8 cellular contexts compared by ENCODE assay signal in the genomic region with DNA sequence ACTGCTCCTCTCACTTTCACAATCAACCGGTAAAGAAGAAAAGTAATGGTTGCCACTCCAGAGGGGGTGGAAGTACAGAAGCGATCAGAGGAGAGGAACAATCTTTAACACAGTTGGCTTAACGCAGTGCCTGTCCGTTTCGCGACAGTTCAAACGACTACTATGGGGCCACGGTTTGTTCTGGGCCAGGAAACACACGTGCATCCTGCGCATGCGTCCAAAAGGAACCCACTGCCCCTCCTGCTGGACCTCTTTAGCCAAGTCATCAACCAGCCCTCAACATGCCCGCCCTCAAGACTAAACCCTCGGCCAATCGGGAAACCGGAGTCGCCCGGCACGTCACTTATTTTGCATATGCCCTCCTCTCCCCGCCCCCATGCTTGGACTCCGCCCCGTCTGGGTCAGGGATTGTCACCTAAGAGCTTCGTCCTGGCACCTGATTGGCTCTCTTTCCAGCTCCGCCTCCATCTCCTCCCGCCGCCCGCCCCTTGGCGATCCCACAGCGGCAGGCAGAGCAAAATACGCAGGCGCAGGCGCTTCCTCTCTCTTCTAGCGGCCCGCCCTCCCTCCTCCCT. TPM values are rescaled to one million over a fixed set of nuclear protein-coding genes. Genes with fewer than 3 reads are reported as not detected.
DNase-seq lines count a peak whose midpoint lies in the region; ATAC-seq and TF ChIP-seq lines count a peak whose summit lies in the region.

No MANE protein-coding gene starts in this region.

- intact Hi-C loops in upper lobe of right lung (cut with DNase I): no loop called here

- H3K79me2 ChIP-seq in parathyroid adenoma: peaks cover 24% of the 10 kb centered on the region

- TF ChIP-seq CTCF in parathyroid adenoma (IDR thresholded peaks at IDR 0.05) (peak; percentile 32), upper lobe of right lung (IDR thresholded peaks at IDR 0.05) (peak; percentile 29)

- H3K27ac ChIP-seq in parathyroid adenoma (peak overlapping the region; percentile 90), upper lobe of right lung (peak overlapping the region; percentile 91)

- DNase-seq in H7 (peak; percentile 92), NAMALWA (ENCODE audit: low spot score) (peak; percentile 100), glomerular endothelial cell (ENCODE audit: extremely low read depth, low read depth, low spot score) (peak; percentile 99), upper lobe of right lung (peak; percentile 100), SIG-M5 treated with dmso at 0.1 percent for 504 hours (lab: John Stamatoyannopoulos, UW; ENCODE audit: unreplicated experiment) (no peak)
- peak; percentile 100 for DNase-seq in activated effector memory CD4-positive, alpha-beta T cell treated with anti-CD3 and anti-CD28 coated beads, Interleukin-2, amount 50 U/mL, for 16 hours

- H3K4me2 ChIP-seq in parathyroid adenoma (ENCODE audit: low read length): peak overlapping the region; percentile 57

- peaks cover 19% of the 10 kb centered on the region for H3K36me3 ChIP-seq in ES-I3 (ENCODE audit: insufficient read depth, low read length)
- peaks cover 9% of the 10 kb centered on the region for H3K36me3 ChIP-seq in H7 (replicated peaks; ENCODE audit: control insufficient read depth, insufficient read depth, low read length)
- no peaks in the 10 kb centered on the region for H3K36me3 ChIP-seq in parathyroid adenoma (ENCODE audit: control insufficient read depth, insufficient read depth, low read length)
- peaks cover 28% of the 10 kb centered on the region for H3K36me3 ChIP-seq in upper lobe of right lung

- H3K4me3 ChIP-seq in H7 (ENCODE audit: insufficient read depth, low read depth, low read length) (peak overlapping the region; percentile 87), parathyroid adenoma (ENCODE audit: low read depth, low read length) (peak overlapping the region; percentile 58), upper lobe of right lung (peak overlapping the region; percentile 86)

- H3K9me3 ChIP-seq in ES-I3 (ENCODE audit: control insufficient read depth, insufficient read depth, low read length) (no peaks in the 10 kb centered on the region), parathyroid adenoma (ENCODE audit: control insufficient read depth, low read length) (no peaks in the 10 kb centered on the region), upper lobe of right lung (no peaks in the 10 kb centered on the region)

- H3K4me1 ChIP-seq in ES-I3 (ENCODE audit: insufficient read depth, low read length): peaks cover 25% of the 10 kb centered on the region
- peaks cover 18% of the 10 kb centered on the region for H3K4me1 ChIP-seq in parathyroid adenoma
- H3K4me1 ChIP-seq in upper lobe of right lung: peaks cover 50% of the 10 kb centered on the region

- H3K27me3 ChIP-seq in H7 (ENCODE audit: control insufficient read depth, insufficient read depth, low read length) (no peaks in the 10 kb centered on the region), parathyroid adenoma (ENCODE audit: control insufficient read depth, insufficient read depth, low read length) (no peaks in the 10 kb centered on the region), upper lobe of right lung (no peaks in the 10 kb centered on the region)

- peak overlapping the region; percentile 91 for H2AFZ ChIP-seq in parathyroid adenoma

- peak; percentile 95 for ATAC-seq in upper lobe of right lung

- H3K9ac ChIP-seq in ES-I3 (ENCODE audit: low read depth, low read length): peak overlapping the region; percentile 96
- H3K9ac ChIP-seq in parathyroid adenoma: no peak overlapping the region

RNA-seq across cellular contexts. Expression of gene CDV3, which starts 0.3 kb away (rescaled TPM):
- 89.7 and 129 TPM in 2 replicates for total RNA-seq in H7 (2014; rRNA removed; shearing (Covaris generic))
- total RNA-seq in glomerular endothelial cell (173 and 189 TPM in 2 replicates), upper lobe of right lung (184 TPM)
